In the genomic region with DNA sequence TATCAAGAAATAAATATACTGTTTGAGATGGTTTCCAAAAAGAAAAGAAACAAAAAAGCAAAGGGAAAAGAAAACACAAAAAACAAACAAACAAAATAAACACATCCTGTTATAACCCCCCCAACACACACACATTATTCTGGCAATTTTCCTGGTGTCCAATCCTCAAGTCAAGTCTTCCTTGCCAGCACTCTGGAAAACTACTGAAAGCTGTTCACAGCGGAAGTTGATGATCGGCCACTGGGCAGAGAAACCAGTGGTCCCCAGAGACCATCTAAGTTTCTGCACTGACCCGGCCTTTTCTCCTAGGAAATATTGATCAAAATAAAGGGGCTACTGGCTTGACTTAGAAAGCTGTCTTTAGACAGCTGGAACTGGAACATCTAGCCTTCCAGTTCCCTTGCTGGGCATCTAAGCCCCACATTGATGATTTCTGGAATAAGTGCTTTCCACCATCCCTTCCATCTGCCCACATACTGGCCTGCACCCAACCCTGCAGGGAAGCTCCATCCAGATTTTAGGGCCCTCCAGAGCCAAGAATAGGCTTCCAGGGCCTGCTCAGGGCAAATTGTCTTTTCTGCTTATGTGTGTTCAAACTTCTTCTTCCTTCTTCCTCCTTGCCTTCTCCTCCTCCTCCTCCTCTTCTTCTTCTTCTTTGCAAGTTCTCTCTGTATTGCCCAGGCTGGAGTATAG, we compare ENCODE assay signal across 24 cellular contexts. TPM values are rescaled to one million over a fixed set of nuclear protein-coding genes. Genes with fewer than 3 reads are reported as not detected.
DNase-seq lines count a peak whose midpoint lies in the region; ATAC-seq and TF ChIP-seq lines count a peak whose summit lies in the region.
"Had no signal": no experiment of that assay in that cellular context is flagged by ENCODE, and none has a peak within 500 bp of the region (broad histone marks: within the 10 kb centered on the region; RNA-seq: fewer than 3 reads in every experiment).

No MANE protein-coding gene starts in this region.

- peak; percentile 77 for ATAC-seq in Right ventricle myocardium superior (ENCODE audit: poor library complexity)
- no peak for ATAC-seq in HG03571 (IDR thresholded peaks at IDR 0.05; ENCODE audit: unreplicated experiment)
- ATAC-seq: activated CD4-positive, CD25-positive, alpha-beta regulatory T cell treated with anti-CD3 and anti-CD28 coated beads, Interleukin-2, amount 50 U/mL, for 24 hours; pancreas had no signal

- intact Hi-C loops in Right ventricle myocardium superior (cut with DNase I) = no loop called here
- intact Hi-C loops in posterior vena cava (cut with DNase I) = no loop called here

- peaks cover 13% of the 10 kb centered on the region for H3K4me1 Mint-ChIP-seq in activated T-cell treated with anti-CD3 and anti-CD28 coated beads, Interleukin-2, amount 50 U/mL, for 24 hours (ENCODE audit: low read depth)

- no peaks in the 10 kb centered on the region for H3K9me2 ChIP-seq in GM23248 (ENCODE audit: insufficient read depth)

- WGBS in GM23248 (ENCODE audit: low coverage in 1 of 2, low lambda C conversion rate in 2 of 2, missing lambda C conversion rate in 2 of 2), 2 experiments = 27 to 30% methylated on average over 3 of the region's 3 CpGs

- no peak overlapping the region for H3K4me2 ChIP-seq in GM23248 (ENCODE audit: unreplicated experiment)

- H3K9ac ChIP-seq in GM23248 = no peak overlapping the region

- no peaks in the 10 kb centered on the region for H3K36me3 ChIP-seq in GM23248 (ENCODE audit: low read depth)
- H3K36me3 ChIP-seq: esophagus squamous epithelium, pancreas had no signal

- no peaks in the 10 kb centered on the region for H3K27me3 Mint-ChIP-seq in activated T-cell treated with anti-CD3 and anti-CD28 coated beads, Interleukin-2, amount 50 U/mL, for 24 hours
- H3K27me3 Mint-ChIP-seq: activated naive CD4-positive, alpha-beta T cell treated with anti-CD3 and anti-CD28 coated beads, Interleukin-2, amount 50 U/mL, for 24 hours had no signal

- DNase-seq in GM23248 (peak; percentile 27), cardiac fibroblast (ENCODE audit: low read depth in 2 of 2) (peak; percentile 29 to 62), Right ventricle myocardium superior (no peak), posterior vena cava (ENCODE audit: low spot score) (peak; percentile 61), NCI-H82 treated with DMSO at 0.1 percent for 48 hours (lab: John Stamatoyannopoulos, UW; ENCODE audit: unreplicated experiment) (no peak), D341Med (ENCODE audit: low spot score) (no peak)
- no peak for DNase-seq in activated T-cell treated with anti-CD3 and anti-CD28 coated beads, Interleukin-2, amount 50 U/mL, for 24 hours
- DNase-seq: activated CD4-positive, alpha-beta T cell treated with anti-CD3 and anti-CD28 coated beads, Interleukin-2, amount 50 U/mL, for 48 hours; amygdala; esophagus squamous epithelium; IMR-90; NCI-H1105; NCI-H2029; pancreas; RPMI8226; stimulated activated CD4-positive, alpha-beta T cell treated with anti-CD3 and anti-CD28 coated beads, Interleukin-4, amount 100 ng/mL, for 4 hours; stimulated activated naive CD4-positive, alpha-beta T cell had no signal

- H3K27ac ChIP-seq in GM23248 = no peak overlapping the region
- H3K27ac ChIP-seq: pancreas, SK-N-MC had no signal

- no peak overlapping the region for H3K27ac Mint-ChIP-seq in activated T-cell treated with anti-CD3 and anti-CD28 coated beads, Interleukin-2, amount 50 U/mL, for 24 hours
- H3K27ac Mint-ChIP-seq: activated naive CD4-positive, alpha-beta T cell treated with anti-CD3 and anti-CD28 coated beads, Interleukin-2, amount 50 U/mL, for 24 hours; T-helper 1 cell treated with Interleukin-12 subunit alpha and Interleukin-12 subunit beta and Interleukin-4 antibody, amounts not matched to agents 30 μg/mL and 1 μg/mL, for 36 hours had no signal

- no peaks in the 10 kb centered on the region for H3K79me2 ChIP-seq in GM23248 (ENCODE audit: insufficient read depth)

- no peak overlapping the region for H2AFZ ChIP-seq in GM23248

- no peaks in the 10 kb centered on the region for H3K9me3 Mint-ChIP-seq in activated T-cell treated with anti-CD3 and anti-CD28 coated beads, Interleukin-2, amount 50 U/mL, for 24 hours
- H3K9me3 Mint-ChIP-seq: activated naive CD4-positive, alpha-beta T cell treated with anti-CD3 and anti-CD28 coated beads, Interleukin-2, amount 50 U/mL, for 24 hours; CD14-positive monocyte; T-helper 1 cell treated with Interleukin-12 subunit alpha and Interleukin-12 subunit beta and Interleukin-4 antibody, amounts not matched to agents 30 μg/mL and 1 μg/mL, for 36 hours had no signal

- peaks cover 4% of the 10 kb centered on the region; the same call in 1 of the 2 replicates for H3F3A ChIP-seq in GM23248 (ENCODE audit: insufficient read depth)

- TF ChIP-seq CTCF in cardiac fibroblast (IDR thresholded peaks at IDR 0.05; ENCODE audit: low read depth, low read length) = no peak

- no peak overlapping the region for H3K4me3 ChIP-seq in GM23248
- H3K4me3 ChIP-seq in cardiac fibroblast (replicated peaks in 1 of 2; ENCODE audit: low read depth in 2 of 2, low read length in 2 of 2) = no peak overlapping the region
- H3K4me3 ChIP-seq: esophagus squamous epithelium, lung, pancreas, SK-N-MC had no signal

- no peaks in the 10 kb centered on the region for H4K20me1 ChIP-seq in GM23248 (ENCODE audit: insufficient read depth)

- in situ Hi-C loops in GM23248 (cut with MboI) = no loop called here

- no peak overlapping the region for H3K4me3 Mint-ChIP-seq in activated T-cell treated with anti-CD3 and anti-CD28 coated beads, Interleukin-2, amount 50 U/mL, for 24 hours
- H3K4me3 Mint-ChIP-seq: activated naive CD4-positive, alpha-beta T cell treated with anti-CD3 and anti-CD28 coated beads, Interleukin-2, amount 50 U/mL, for 24 hours; CD14-positive monocyte; T-helper 1 cell treated with Interleukin-12 subunit alpha and Interleukin-12 subunit beta and Interleukin-4 antibody, amounts not matched to agents 30 μg/mL and 1 μg/mL, for 36 hours had no signal

- no peaks in the 10 kb centered on the region for H3K4me1 ChIP-seq in GM23248 (ENCODE audit: insufficient read depth)
- H3K4me1 ChIP-seq: pancreas had no signal

- no peaks in the 10 kb centered on the region for H3K9me3 ChIP-seq in GM23248 (ENCODE audit: low read depth)
- H3K9me3 ChIP-seq: esophagus squamous epithelium, pancreas had no signal

- H3K36me3 Mint-ChIP-seq in activated T-cell treated with anti-CD3 and anti-CD28 coated beads, Interleukin-2, amount 50 U/mL, for 24 hours (ENCODE audit: low read depth) = no peaks in the 10 kb centered on the region
- H3K36me3 Mint-ChIP-seq: CD14-positive monocyte had no signal

- H3K27me3 ChIP-seq in GM23248 (replicated peaks; ENCODE audit: insufficient read depth) = no peaks in the 10 kb centered on the region
- H3K27me3 ChIP-seq: esophagus squamous epithelium, pancreas had no signal

RNA-seq across cellular contexts. Expression of gene PPP1CC, which starts 11.6 kb away (rescaled TPM):
- 110 and 116 TPM in 2 replicates for total RNA-seq in GM23248 (2014; rRNA removed; shearing (Covaris generic))
- polyA plus RNA-seq in GM23248 (2016; fragmentation: Nextera tagmentation; extraction: Ambion mirVana) = 37.4 and 41.8 TPM in 2 replicates
- total RNA-seq in Right ventricle myocardium superior = 175 TPM
- total RNA-seq in posterior vena cava = 10 to 100 TPM; 91.0 to 98.0 TPM

Comparison
In these comparisons a context has a peak if more than half of its experiments do, and no peak if none do; other contexts are left out.
1. DNase-seq: peak in GM23248 (single experiment), cardiac fibroblast (2 of 2) and posterior vena cava (single experiment); none in Right ventricle myocardium superior (single experiment), NCI-H82 treated with DMSO at 0.1 percent for 48 hours (single experiment), activated T-cell treated with anti-CD3 and anti-CD28 coated beads, Interleukin-2, amount 50 U/mL, for 24 hours (single experiment) and D341Med (single experiment).